14 cellular contexts compared by ENCODE assay signal in genomic region chr12:93449277-93449676, GRCh38. TPM values are rescaled to one million over a fixed set of nuclear protein-coding genes. Genes with fewer than 3 reads are reported as not detected.
DNase-seq lines count a peak whose midpoint lies in the region; ATAC-seq lines count a peak whose summit lies in the region.
"Had no signal": no experiment of that assay in that cellular context is flagged by ENCODE, and none has a peak within 500 bp of the region (broad histone marks: within the 10 kb centered on the region; RNA-seq: fewer than 3 reads in every experiment).

No MANE protein-coding gene starts in this region.

- intact Hi-C loops in right cardiac atrium (cut with DNase I), result no loop called here

- no peaks in the 10 kb centered on the region for H3K27me3 ChIP-seq in right cardiac atrium (ENCODE audit: control insufficient read depth, insufficient read depth)
- H3K27me3 ChIP-seq: left lung had no signal

- no peak overlapping the region for H3K4me3 Mint-ChIP-seq in activated T-cell treated with anti-CD3 and anti-CD28 coated beads, Interleukin-2, amount 50 U/mL, for 72 hours
- H3K4me3 Mint-ChIP-seq in activated T-cell treated with anti-CD3 and anti-CD28 coated beads, Interleukin-2, amount 50 U/mL, for 4 hours, result no peak overlapping the region
- peak overlapping the region; percentile 3 for H3K4me3 Mint-ChIP-seq in stimulated activated memory B cell treated with anti-CD40 and anti-IgM and Interleukin-4, amounts not matched to agents 10 μg/mL and 1 μg/mL and 100 μg/mL, for 72 hours

- no peaks in the 10 kb centered on the region for H3K27me3 Mint-ChIP-seq in activated T-cell treated with anti-CD3 and anti-CD28 coated beads, Interleukin-2, amount 50 U/mL, for 72 hours (ENCODE audit: low read depth)
- no peaks in the 10 kb centered on the region for H3K27me3 Mint-ChIP-seq in activated T-cell treated with anti-CD3 and anti-CD28 coated beads, Interleukin-2, amount 50 U/mL, for 4 hours (ENCODE audit: low read depth)
- no peaks in the 10 kb centered on the region for H3K27me3 Mint-ChIP-seq in stimulated activated memory B cell treated with anti-CD40 and anti-IgM and Interleukin-4, amounts not matched to agents 10 μg/mL and 1 μg/mL and 100 μg/mL, for 72 hours

- 95% methylated on average over 1 of the region's 1 CpG for WGBS in right cardiac atrium

- DNase-seq in activated T-cell treated with anti-CD3 and anti-CD28 coated beads, Interleukin-2, amount 50 U/mL, for 72 hours, result no peak
- no peak for DNase-seq in activated T-cell treated with anti-CD3 and anti-CD28 coated beads, Interleukin-2, amount 50 U/mL, for 4 hours
- no peak for DNase-seq in stimulated activated CD4-positive, alpha-beta T cell treated with anti-CD3 and anti-CD28 coated beads, Interleukin-2, amount 100 ng/mL, for 48 hours
- DNase-seq in SHP77 treated with DMSO at 0.1 percent for 48 hours (lab: John Stamatoyannopoulos, UW) (no peak), right cardiac atrium (no peak)
- DNase-seq: activated CD4-positive, alpha-beta T cell treated with anti-CD3 and anti-CD28 coated beads, Interleukin-2, amount 50 U/mL, for 4 hours; left lung; NCI-H2227 treated with DMSO at 0.1 percent for 48 hours; posterior cingulate gyrus; Right ventricle myocardium superior had no signal

- no peak overlapping the region for H3K27ac Mint-ChIP-seq in activated T-cell treated with anti-CD3 and anti-CD28 coated beads, Interleukin-2, amount 50 U/mL, for 72 hours
- H3K27ac Mint-ChIP-seq in stimulated activated memory B cell treated with anti-CD40 and anti-IgM and Interleukin-4, amounts not matched to agents 10 μg/mL and 1 μg/mL and 100 μg/mL, for 72 hours, result peak overlapping the region; percentile 67

- no peaks in the 10 kb centered on the region for H3K9me3 Mint-ChIP-seq in activated T-cell treated with anti-CD3 and anti-CD28 coated beads, Interleukin-2, amount 50 U/mL, for 72 hours
- no peaks in the 10 kb centered on the region for H3K9me3 Mint-ChIP-seq in activated T-cell treated with anti-CD3 and anti-CD28 coated beads, Interleukin-2, amount 50 U/mL, for 4 hours
- H3K9me3 Mint-ChIP-seq in stimulated activated memory B cell treated with anti-CD40 and anti-IgM and Interleukin-4, amounts not matched to agents 10 μg/mL and 1 μg/mL and 100 μg/mL, for 72 hours, result no peaks in the 10 kb centered on the region

- no peaks in the 10 kb centered on the region for H3K36me3 Mint-ChIP-seq in activated T-cell treated with anti-CD3 and anti-CD28 coated beads, Interleukin-2, amount 50 U/mL, for 72 hours (ENCODE audit: insufficient read depth in 2 of 2)
- no peaks in the 10 kb centered on the region for H3K36me3 Mint-ChIP-seq in activated T-cell treated with anti-CD3 and anti-CD28 coated beads, Interleukin-2, amount 50 U/mL, for 4 hours (ENCODE audit: insufficient read depth)
- no peaks in the 10 kb centered on the region for H3K36me3 Mint-ChIP-seq in stimulated activated memory B cell treated with anti-CD40 and anti-IgM and Interleukin-4, amounts not matched to agents 10 μg/mL and 1 μg/mL and 100 μg/mL, for 72 hours

- no peak overlapping the region for H3K27ac ChIP-seq in right cardiac atrium (ENCODE audit: low read length)
- H3K27ac ChIP-seq: left lung, thoracic aorta had no signal

- ATAC-seq in activated T-cell treated with anti-CD3 and anti-CD28 coated beads, Interleukin-2, amount 50 U/mL, for 72 hours (replicated peaks in 1 of 2), result peak; percentile 41 to 43
- no peak for ATAC-seq in activated T-cell treated with anti-CD3 and anti-CD28 coated beads, Interleukin-2, amount 50 U/mL, for 4 hours
- peak; percentile 97 for ATAC-seq in GM21786 (IDR thresholded peaks at IDR 0.05; ENCODE audit: unreplicated experiment)
- ATAC-seq in HG03439 (IDR thresholded peaks at IDR 0.05; ENCODE audit: unreplicated experiment), result peak; percentile 70
- peak; percentile 96 for ATAC-seq in stimulated activated memory B cell treated with anti-CD40 and anti-IgM and Interleukin-4, amounts not matched to agents 10 μg/mL and 1 μg/mL and 100 μg/mL, for 72 hours
- ATAC-seq in right cardiac atrium, result no peak

- H3K4me3 ChIP-seq in right cardiac atrium (ENCODE audit: low read length), result no peak overlapping the region
- H3K4me3 ChIP-seq: left lung, thoracic aorta had no signal

- H3K4me1 ChIP-seq in right cardiac atrium (ENCODE audit: control insufficient read depth, insufficient read depth, low read length), result no peaks in the 10 kb centered on the region
- H3K4me1 ChIP-seq: left lung had no signal

- H3K9me3 ChIP-seq in right cardiac atrium (ENCODE audit: control insufficient read depth, low read length), result no peaks in the 10 kb centered on the region
- H3K9me3 ChIP-seq: left lung, thoracic aorta had no signal

- peaks cover 26% of the 10 kb centered on the region for H3K4me1 Mint-ChIP-seq in activated T-cell treated with anti-CD3 and anti-CD28 coated beads, Interleukin-2, amount 50 U/mL, for 72 hours (ENCODE audit: low read depth)
- peaks cover 21% of the 10 kb centered on the region for H3K4me1 Mint-ChIP-seq in activated T-cell treated with anti-CD3 and anti-CD28 coated beads, Interleukin-2, amount 50 U/mL, for 4 hours (ENCODE audit: low read depth)
- H3K4me1 Mint-ChIP-seq in stimulated activated memory B cell treated with anti-CD40 and anti-IgM and Interleukin-4, amounts not matched to agents 10 μg/mL and 1 μg/mL and 100 μg/mL, for 72 hours, result peaks cover 29% of the 10 kb centered on the region

RNA-seq across cellular contexts. Expression of gene UBE2N, which starts 7.5 kb away (rescaled TPM):
- 100 to 1,000 TPM; 116 to 125 TPM for total RNA-seq in activated T-cell treated with anti-CD3 and anti-CD28 coated beads, Interleukin-2, amount 50 U/mL, for 72 hours
- total RNA-seq in activated T-cell treated with anti-CD3 and anti-CD28 coated beads, Interleukin-2, amount 50 U/mL, for 4 hours, result 100 to 1,000 TPM; 237 to 241 (median 237) TPM
- 10 to 100 TPM; 80.7 to 95.2 (median 88.5) TPM for total RNA-seq in right cardiac atrium
- 79.2 TPM for polyA plus RNA-seq in right cardiac atrium

RNA-seq across cellular contexts. Expression of gene MRPL42, which starts 18.0 kb away (rescaled TPM):
- 10 to 100 TPM; 54.2 to 68.3 TPM for total RNA-seq in activated T-cell treated with anti-CD3 and anti-CD28 coated beads, Interleukin-2, amount 50 U/mL, for 72 hours
- total RNA-seq in activated T-cell treated with anti-CD3 and anti-CD28 coated beads, Interleukin-2, amount 50 U/mL, for 4 hours, result 10 to 100 TPM; 62.9 to 98.8 (median 89.2) TPM
- 10 to 100 TPM; 45.8 to 58.7 (median 50.3) TPM for total RNA-seq in right cardiac atrium
- 36.1 TPM for polyA plus RNA-seq in right cardiac atrium

Comparison
In these comparisons a context has a peak if more than half of its experiments do, and no peak if none do; other contexts are left out.
1. ATAC-seq: peak in activated T-cell treated with anti-CD3 and anti-CD28 coated beads, Interleukin-2, amount 50 U/mL, for 72 hours (2 of 2), GM21786 (single experiment), HG03439 (single experiment) and stimulated activated memory B cell treated with anti-CD40 and anti-IgM and Interleukin-4, amounts not matched to agents 10 μg/mL and 1 μg/mL and 100 μg/mL, for 72 hours (single experiment); none in activated T-cell treated with anti-CD3 and anti-CD28 coated beads, Interleukin-2, amount 50 U/mL, for 4 hours (0 of 2) and right cardiac atrium (0 of 2).